Comparison of ENCODE assay signal across 7 cellular contexts in genomic region chr7:102690602-102691001, GRCh38. TPM values are rescaled to one million over a fixed set of nuclear protein-coding genes. Genes with fewer than 3 reads are reported as not detected.
"Had no signal": no experiment of that assay in that cellular context is flagged by ENCODE, and none has a peak within 500 bp of the region (broad histone marks: within the 10 kb centered on the region; RNA-seq: fewer than 3 reads in every experiment).

No MANE protein-coding gene starts in this region.

RNA-seq across cellular contexts. Expression of gene SPDYE2B, which starts 40.5 kb away (rescaled TPM):
- total RNA-seq: GM23248, H4, H7, HepG2, HFFc6, HT1080 had no signal
- polyA plus RNA-seq: GM23248, HepG2, IgD-negative memory B cell had no signal
